ENCODE assay signal across 14 cellular contexts in the genomic region with DNA sequence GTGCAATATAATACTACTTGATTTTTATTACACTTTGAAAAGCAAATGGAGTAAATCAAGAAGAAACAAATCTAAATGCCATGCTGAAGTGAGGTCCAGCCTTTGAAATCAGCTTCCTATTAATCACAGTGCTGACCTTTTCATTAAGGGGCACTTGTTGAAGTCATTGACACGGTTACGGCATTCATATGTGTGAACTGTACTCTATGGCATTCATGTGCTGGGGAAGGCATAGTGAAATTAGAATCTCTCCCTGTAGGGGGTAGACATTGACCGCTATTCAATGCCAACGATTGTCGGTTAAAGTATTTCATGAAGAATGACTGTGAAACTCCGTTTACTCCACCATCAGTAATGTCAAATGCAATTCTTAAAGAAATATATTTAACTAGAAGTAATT.
A peak's percentile ranks its signal among the peaks of the same experiment; 100 is the strongest.
DNase-seq lines count a peak whose midpoint lies in the region; ATAC-seq and TF ChIP-seq lines count a peak whose summit lies in the region.
"Had no signal": no experiment of that assay in that cellular context is flagged by ENCODE, and none has a peak within 500 bp of the region (broad histone marks: within the 10 kb centered on the region; RNA-seq: fewer than 3 reads in every experiment).

No MANE protein-coding gene starts in this region.

- ATAC-seq in GM21526 (IDR thresholded peaks at IDR 0.05; ENCODE audit: low FRiP score, unreplicated experiment), result no peak
- no peak for ATAC-seq in GM21717 (IDR thresholded peaks at IDR 0.05; ENCODE audit: unreplicated experiment)
- ATAC-seq in right cardiac atrium, result no peak
- ATAC-seq: activated CD8-positive, alpha-beta T cell treated with anti-CD3 and anti-CD28 coated beads, Interleukin-2, amount 10 ng/mL, durations not matched to agents 7 days and 5 days; stimulated activated naive CD8-positive, alpha-beta T cell treated with anti-CD3 and anti-CD28 coated beads, Interleukin-15, amount 100 ng/mL, for 72 hours had no signal

- no peaks in the 10 kb centered on the region for H3K79me2 ChIP-seq in trophoblast cell (ENCODE audit: control insufficient read depth, insufficient read depth, low read length, poor library complexity)

- H3K9me3 ChIP-seq in trophoblast cell (ENCODE audit: insufficient read depth, low read depth, low read length) (no peaks in the 10 kb centered on the region), right cardiac atrium (ENCODE audit: control insufficient read depth, low read length) (no peaks in the 10 kb centered on the region)

- no peak overlapping the region for H3K9ac ChIP-seq in trophoblast cell (ENCODE audit: low read length)

- no peak overlapping the region for H4K8ac ChIP-seq in trophoblast cell (ENCODE audit: low read depth, low read length)

- H2AFZ ChIP-seq in trophoblast cell (ENCODE audit: insufficient read depth, low read length, poor library complexity), result no peak overlapping the region
- H2AFZ ChIP-seq: PC-9 had no signal

- H2AK5ac ChIP-seq in trophoblast cell (ENCODE audit: low read length), result no peak overlapping the region

- DNase-seq in DMS114 treated with DMSO at 0.1 percent for 48 hours (lab: John Stamatoyannopoulos, UW; ENCODE audit: unreplicated experiment) (peak; percentile 74), NCI-H1930 (lab: John Stamatoyannopoulos, UW) (peak; percentile 30 to 68), epithelial cell of proximal tubule (ENCODE audit: low read depth) (peak; percentile 16), trophoblast cell (peak; percentile 1 to 64), anterior cingulate cortex (lab: John Stamatoyannopoulos, UW) (no peak), right cardiac atrium (no peak)
- DNase-seq: activated CD8-positive, alpha-beta T cell treated with anti-CD3 and anti-CD28 coated beads, Interleukin-2, amount 10 ng/mL, durations not matched to agents 7 days and 5 days; activated naive CD4-positive, alpha-beta T cell treated with anti-CD3 and anti-CD28 coated beads, Interleukin-2, amount 10 ng/mL, durations not matched to agents 7 days and 5 days; cortex of kidney; PC-9; stimulated activated CD4-positive, alpha-beta T cell treated with anti-CD3 and anti-CD28 coated beads, Interleukin-4, amount 100 ng/mL, for 24 hours; stimulated activated naive CD8-positive, alpha-beta T cell treated with anti-CD3 and anti-CD28 coated beads, Interleukin-15, amount 100 ng/mL, for 72 hours had no signal

- no peak overlapping the region for H4K91ac ChIP-seq in trophoblast cell (ENCODE audit: low read depth, low read length)

- WGBS in trophoblast cell (ENCODE audit: extremely low coverage, insufficient coverage, insufficient read length), result no CpG with 5 or more reads among the region's 6 CpGs
- WGBS in right cardiac atrium, result 76% methylated on average over 6 of the region's 6 CpGs

- no peaks in the 10 kb centered on the region for H3K27me3 ChIP-seq in trophoblast cell (ENCODE audit: insufficient read depth, low read length)
- no peaks in the 10 kb centered on the region for H3K27me3 ChIP-seq in right cardiac atrium (ENCODE audit: control insufficient read depth, insufficient read depth)

- no peak overlapping the region for H3K14ac ChIP-seq in trophoblast cell (ENCODE audit: low read length)

- no peaks in the 10 kb centered on the region for H3K36me3 ChIP-seq in trophoblast cell (ENCODE audit: control insufficient read depth in 1 of 2, insufficient read depth in 2 of 2, low read length in 2 of 2)

- no peak overlapping the region for H4K12ac ChIP-seq in trophoblast cell (ENCODE audit: low read depth, low read length)

- intact Hi-C loops in right cardiac atrium (cut with DNase I), result no loop called here

- peaks cover 2% of the 10 kb centered on the region for H3K79me1 ChIP-seq in trophoblast cell (ENCODE audit: low read length)

- peak; percentile 61 for TF ChIP-seq CTCF in epithelial cell of proximal tubule (conservative IDR thresholded peaks at IDR 0.05; ENCODE audit: low read depth, low read length)

- no peak overlapping the region for H2BK12ac ChIP-seq in trophoblast cell (ENCODE audit: low read length)

- H3K4me2 ChIP-seq in trophoblast cell (ENCODE audit: low read length), result no peak overlapping the region
- H3K4me2 ChIP-seq: PC-9 had no signal

- H3K23ac ChIP-seq in trophoblast cell (ENCODE audit: low read length), result no peak overlapping the region

- H3K4me3 ChIP-seq in epithelial cell of proximal tubule (ENCODE audit: low read depth, low read length), result no peak overlapping the region
- H3K4me3 ChIP-seq in trophoblast cell (ENCODE audit: low read depth, low read length), result no peak overlapping the region
- H3K4me3 ChIP-seq in right cardiac atrium (ENCODE audit: low read length), result no peak overlapping the region
- H3K4me3 ChIP-seq: PC-9 had no signal

- no peak overlapping the region for H2BK120ac ChIP-seq in trophoblast cell (ENCODE audit: insufficient read depth, low read length, poor library complexity)

- no peak overlapping the region for H3K4ac ChIP-seq in trophoblast cell (ENCODE audit: low read depth, low read length)

- H3K18ac ChIP-seq in trophoblast cell (ENCODE audit: low read length), result no peak overlapping the region

- no peak overlapping the region for H2BK5ac ChIP-seq in trophoblast cell (ENCODE audit: low read depth, low read length, poor library complexity)

- no peak overlapping the region for H3K27ac ChIP-seq in trophoblast cell (ENCODE audit: low read depth, low read length)
- no peak overlapping the region for H3K27ac ChIP-seq in right cardiac atrium (ENCODE audit: low read length)
- H3K27ac ChIP-seq: PC-9 had no signal

- H3K4me1 ChIP-seq in trophoblast cell (ENCODE audit: control insufficient read depth in 1 of 2, insufficient read depth in 2 of 2, low read length in 2 of 2), result peaks cover 0 to 2% of the 10 kb centered on the region in 2 experiments
- no peaks in the 10 kb centered on the region for H3K4me1 ChIP-seq in right cardiac atrium (ENCODE audit: control insufficient read depth, insufficient read depth, low read length)

Comparison
In these comparisons a context has a peak if more than half of its experiments do, and no peak if none do; other contexts are left out.
1. DNase-seq: peak in DMS114 treated with DMSO at 0.1 percent for 48 hours (single experiment), NCI-H1930 (2 of 2), epithelial cell of proximal tubule (single experiment) and trophoblast cell (2 of 2); none in anterior cingulate cortex (0 of 58) and right cardiac atrium (0 of 3).